In genomic region chr2:110865188-110865587, GRCh38 we compare ENCODE assay signal across 8 cellular contexts.
DNase-seq lines count a peak whose midpoint lies in the region; ATAC-seq, FAIRE-seq and TF ChIP-seq lines count a peak whose summit lies in the region.

No MANE protein-coding gene starts in this region.

- no peaks in the 10 kb centered on the region for H3K9me3 Mint-ChIP-seq in activated naive CD8-positive, alpha-beta T cell treated with anti-CD3 and anti-CD28 coated beads, Interleukin-2, amount 10 ng/mL, durations not matched to agents 7 days and 5 days

- POLR2A ChIA-PET in activated naive CD8-positive, alpha-beta T cell treated with anti-CD3 and anti-CD28 coated beads, Interleukin-2, amount 10 ng/mL, durations not matched to agents 7 days and 5 days (lab: Charles Lee): no interaction called here

- H3K4me1 Mint-ChIP-seq in activated naive CD8-positive, alpha-beta T cell treated with anti-CD3 and anti-CD28 coated beads, Interleukin-2, amount 10 ng/mL, durations not matched to agents 7 days and 5 days: peaks cover 60% of the 10 kb centered on the region

- TF ChIP-seq POLR2A in GM12891 (IDR thresholded peaks at IDR 0.05; ENCODE audit: low read depth, low read length): no peak

- peak overlapping the region; percentile 81 for H3K27ac Mint-ChIP-seq in activated naive CD8-positive, alpha-beta T cell treated with anti-CD3 and anti-CD28 coated beads, Interleukin-2, amount 10 ng/mL, durations not matched to agents 7 days and 5 days

- peak; percentile 86 for ATAC-seq in GM19438 (IDR thresholded peaks at IDR 0.05; ENCODE audit: low read depth, unreplicated experiment)
- ATAC-seq in HG03135 (IDR thresholded peaks at IDR 0.05; ENCODE audit: unreplicated experiment): peak; percentile 89
- ATAC-seq in activated naive CD8-positive, alpha-beta T cell treated with anti-CD3 and anti-CD28 coated beads, Interleukin-2, amount 10 ng/mL, durations not matched to agents 7 days and 5 days (ENCODE audit: low read depth): peak; percentile 92

- peaks cover 19% of the 10 kb centered on the region for H3K27me3 Mint-ChIP-seq in activated naive CD8-positive, alpha-beta T cell treated with anti-CD3 and anti-CD28 coated beads, Interleukin-2, amount 10 ng/mL, durations not matched to agents 7 days and 5 days

- peak overlapping the region; percentile 61 for H3K4me3 Mint-ChIP-seq in activated naive CD8-positive, alpha-beta T cell treated with anti-CD3 and anti-CD28 coated beads, Interleukin-2, amount 10 ng/mL, durations not matched to agents 7 days and 5 days

- H3K36me3 Mint-ChIP-seq in activated naive CD8-positive, alpha-beta T cell treated with anti-CD3 and anti-CD28 coated beads, Interleukin-2, amount 10 ng/mL, durations not matched to agents 7 days and 5 days: no peaks in the 10 kb centered on the region

- peak; percentile 38 for DNase-seq in GM12891 (ENCODE audit: insufficient read length, low spot score)
- DNase-seq in activated naive CD8-positive, alpha-beta T cell treated with anti-CD3 and anti-CD28 coated beads, Interleukin-2, amount 10 ng/mL, durations not matched to agents 7 days and 5 days: no peak
- no peak for DNase-seq in DMS53 treated with DMSO at 0.1 percent for 48 hours (lab: John Stamatoyannopoulos, UW; ENCODE audit: unreplicated experiment)
- DNase-seq in middle frontal gyrus (ENCODE audit: extremely low spot score, low spot score): no peak
- no peak for DNase-seq in hypothalamus (lab: John Stamatoyannopoulos, UW)
- no peak for DNase-seq in hippocampal formation (lab: John Stamatoyannopoulos, UW)

- peak; percentile 79 for FAIRE-seq in GM12891 (lab: Jason Lieb, UNC)

TF ChIP-seq in GM12891, 5 proteins besides CTCF, POLR2A, EP300 and RAD21:
- TF ChIP-seq TAF1 (IDR thresholded peaks at IDR 0.05; ENCODE audit: low read depth, low read length) (no peak), PAX5 (IDR thresholded peaks at IDR 0.05; ENCODE audit: insufficient read depth, low read length, severe bottlenecking) (no peak), POU2F2 (IDR thresholded peaks at IDR 0.05; ENCODE audit: low read depth, low read length) (peak; percentile 49; the same call in 1 of the 2 replicates), POLR2AphosphoS5 (IDR thresholded peaks at IDR 0.05; ENCODE audit: low read depth, low read length) (no peak), SPI1 (IDR thresholded peaks at IDR 0.05; ENCODE audit: low read depth, low read length) (no peak)
